8 cellular contexts compared by ENCODE assay signal in the genomic region with DNA sequence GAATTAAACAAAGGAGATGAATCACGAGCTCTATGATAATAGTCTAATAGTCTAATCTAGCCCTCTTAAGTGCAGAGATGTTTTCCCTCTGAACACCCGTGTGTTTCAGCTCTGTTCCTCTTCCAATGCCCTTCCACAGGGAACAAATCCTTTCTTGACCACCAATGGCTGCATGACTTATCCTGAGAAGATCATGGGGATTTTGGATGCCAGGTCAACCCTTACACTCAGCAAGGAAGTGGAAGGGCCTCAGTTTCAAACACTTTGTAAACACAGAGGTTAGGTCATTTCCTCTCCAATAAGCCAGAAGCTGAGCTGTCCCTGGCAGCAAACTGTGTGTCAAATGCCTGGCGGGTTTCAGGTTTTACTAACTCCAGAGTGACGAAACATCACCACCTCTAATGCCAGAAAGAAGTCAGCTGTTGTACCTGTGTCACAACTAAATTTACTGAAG.
DNase-seq lines count a peak whose midpoint lies in the region; ATAC-seq lines count a peak whose summit lies in the region.

No MANE protein-coding gene starts in this region.

- ATAC-seq in HG02840 (IDR thresholded peaks at IDR 0.05; ENCODE audit: low FRiP score, unreplicated experiment): no peak

- peak; percentile 92 for DNase-seq in EH (ENCODE audit: low read depth)
- peak; percentile 99 for DNase-seq in M059J (ENCODE audit: low read depth)
- no peak for DNase-seq in caudate nucleus (lab: John Stamatoyannopoulos, UW)
- DNase-seq in lung microvascular endothelial cell (ENCODE audit: low read depth in 2 of 2): peak; percentile 96 to 99
- DNase-seq in NCI-H1092 (lab: John Stamatoyannopoulos, UW): no peak
- DNase-seq in NCI-H345 (lab: John Stamatoyannopoulos, UW): no peak
- DNase-seq in stimulated activated CD4-positive, alpha-beta T cell treated with anti-CD3 and anti-CD28 coated beads, Interleukin-4, amount 100 ng/mL, for 24 hours: no peak

- H3K27ac ChIP-seq in caudate nucleus (ENCODE audit: low read depth, low read length): peak overlapping the region; percentile 63

Comparison
In these comparisons a context has a peak if more than half of its experiments do, and no peak if none do; other contexts are left out.
1. DNase-seq: peak in EH (single experiment), M059J (single experiment) and lung microvascular endothelial cell (2 of 2); none in caudate nucleus (0 of 61), NCI-H1092 (single experiment), NCI-H345 (single experiment) and stimulated activated CD4-positive, alpha-beta T cell treated with anti-CD3 and anti-CD28 coated beads, Interleukin-4, amount 100 ng/mL, for 24 hours (single experiment).